ENCODE assay signal across 2 cellular contexts in the genomic region with DNA sequence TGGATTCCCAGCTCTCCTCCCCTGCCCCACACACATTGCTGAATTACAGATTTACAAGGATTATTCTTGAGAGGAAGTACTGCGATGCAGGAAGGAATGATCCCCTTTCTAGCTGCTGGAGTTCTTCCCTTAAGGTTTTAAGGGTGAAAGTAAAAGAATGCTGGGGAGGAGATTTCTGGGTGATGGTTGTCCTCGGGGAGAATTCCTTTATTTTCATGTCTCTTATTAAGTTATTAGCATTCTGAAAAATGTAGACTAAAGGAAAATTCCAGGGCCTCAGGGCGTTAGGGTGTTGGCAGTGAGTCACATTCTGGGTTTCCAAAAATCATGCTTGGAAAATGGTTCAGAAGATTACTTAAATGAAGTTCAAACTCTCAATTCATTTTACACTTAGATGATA.
TF ChIP-seq lines count a peak whose summit lies in the region.

No MANE protein-coding gene starts in this region.

TF ChIP-seq in GM23338, 12 proteins besides CTCF, POLR2A, EP300 and RAD21:
- TF ChIP-seq, protein P1, sequence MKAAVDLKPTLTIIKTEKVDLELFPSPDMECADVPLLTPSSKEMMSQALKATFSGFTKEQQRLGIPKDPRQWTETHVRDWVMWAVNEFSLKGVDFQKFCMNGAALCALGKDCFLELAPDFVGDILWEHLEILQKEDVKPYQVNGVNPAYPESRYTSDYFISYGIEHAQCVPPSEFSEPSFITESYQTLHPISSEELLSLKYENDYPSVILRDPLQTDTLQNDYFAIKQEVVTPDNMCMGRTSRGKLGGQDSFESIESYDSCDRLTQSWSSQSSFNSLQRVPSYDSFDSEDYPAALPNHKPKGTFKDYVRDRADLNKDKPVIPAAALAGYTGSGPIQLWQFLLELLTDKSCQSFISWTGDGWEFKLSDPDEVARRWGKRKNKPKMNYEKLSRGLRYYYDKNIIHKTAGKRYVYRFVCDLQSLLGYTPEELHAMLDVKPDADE (IDR thresholded peaks at IDR 0.05), result no peak
- TF ChIP-seq JUNB (IDR thresholded peaks at IDR 0.05; ENCODE audit: unreplicated experiment) (no peak), STAT1 (IDR thresholded peaks at IDR 0.05; ENCODE audit: unreplicated experiment) (no peak), ZNF114 (CRISPR knock-in tag; IDR thresholded peaks at IDR 0.05) (no peak)
- TF ChIP-seq, protein P2, sequence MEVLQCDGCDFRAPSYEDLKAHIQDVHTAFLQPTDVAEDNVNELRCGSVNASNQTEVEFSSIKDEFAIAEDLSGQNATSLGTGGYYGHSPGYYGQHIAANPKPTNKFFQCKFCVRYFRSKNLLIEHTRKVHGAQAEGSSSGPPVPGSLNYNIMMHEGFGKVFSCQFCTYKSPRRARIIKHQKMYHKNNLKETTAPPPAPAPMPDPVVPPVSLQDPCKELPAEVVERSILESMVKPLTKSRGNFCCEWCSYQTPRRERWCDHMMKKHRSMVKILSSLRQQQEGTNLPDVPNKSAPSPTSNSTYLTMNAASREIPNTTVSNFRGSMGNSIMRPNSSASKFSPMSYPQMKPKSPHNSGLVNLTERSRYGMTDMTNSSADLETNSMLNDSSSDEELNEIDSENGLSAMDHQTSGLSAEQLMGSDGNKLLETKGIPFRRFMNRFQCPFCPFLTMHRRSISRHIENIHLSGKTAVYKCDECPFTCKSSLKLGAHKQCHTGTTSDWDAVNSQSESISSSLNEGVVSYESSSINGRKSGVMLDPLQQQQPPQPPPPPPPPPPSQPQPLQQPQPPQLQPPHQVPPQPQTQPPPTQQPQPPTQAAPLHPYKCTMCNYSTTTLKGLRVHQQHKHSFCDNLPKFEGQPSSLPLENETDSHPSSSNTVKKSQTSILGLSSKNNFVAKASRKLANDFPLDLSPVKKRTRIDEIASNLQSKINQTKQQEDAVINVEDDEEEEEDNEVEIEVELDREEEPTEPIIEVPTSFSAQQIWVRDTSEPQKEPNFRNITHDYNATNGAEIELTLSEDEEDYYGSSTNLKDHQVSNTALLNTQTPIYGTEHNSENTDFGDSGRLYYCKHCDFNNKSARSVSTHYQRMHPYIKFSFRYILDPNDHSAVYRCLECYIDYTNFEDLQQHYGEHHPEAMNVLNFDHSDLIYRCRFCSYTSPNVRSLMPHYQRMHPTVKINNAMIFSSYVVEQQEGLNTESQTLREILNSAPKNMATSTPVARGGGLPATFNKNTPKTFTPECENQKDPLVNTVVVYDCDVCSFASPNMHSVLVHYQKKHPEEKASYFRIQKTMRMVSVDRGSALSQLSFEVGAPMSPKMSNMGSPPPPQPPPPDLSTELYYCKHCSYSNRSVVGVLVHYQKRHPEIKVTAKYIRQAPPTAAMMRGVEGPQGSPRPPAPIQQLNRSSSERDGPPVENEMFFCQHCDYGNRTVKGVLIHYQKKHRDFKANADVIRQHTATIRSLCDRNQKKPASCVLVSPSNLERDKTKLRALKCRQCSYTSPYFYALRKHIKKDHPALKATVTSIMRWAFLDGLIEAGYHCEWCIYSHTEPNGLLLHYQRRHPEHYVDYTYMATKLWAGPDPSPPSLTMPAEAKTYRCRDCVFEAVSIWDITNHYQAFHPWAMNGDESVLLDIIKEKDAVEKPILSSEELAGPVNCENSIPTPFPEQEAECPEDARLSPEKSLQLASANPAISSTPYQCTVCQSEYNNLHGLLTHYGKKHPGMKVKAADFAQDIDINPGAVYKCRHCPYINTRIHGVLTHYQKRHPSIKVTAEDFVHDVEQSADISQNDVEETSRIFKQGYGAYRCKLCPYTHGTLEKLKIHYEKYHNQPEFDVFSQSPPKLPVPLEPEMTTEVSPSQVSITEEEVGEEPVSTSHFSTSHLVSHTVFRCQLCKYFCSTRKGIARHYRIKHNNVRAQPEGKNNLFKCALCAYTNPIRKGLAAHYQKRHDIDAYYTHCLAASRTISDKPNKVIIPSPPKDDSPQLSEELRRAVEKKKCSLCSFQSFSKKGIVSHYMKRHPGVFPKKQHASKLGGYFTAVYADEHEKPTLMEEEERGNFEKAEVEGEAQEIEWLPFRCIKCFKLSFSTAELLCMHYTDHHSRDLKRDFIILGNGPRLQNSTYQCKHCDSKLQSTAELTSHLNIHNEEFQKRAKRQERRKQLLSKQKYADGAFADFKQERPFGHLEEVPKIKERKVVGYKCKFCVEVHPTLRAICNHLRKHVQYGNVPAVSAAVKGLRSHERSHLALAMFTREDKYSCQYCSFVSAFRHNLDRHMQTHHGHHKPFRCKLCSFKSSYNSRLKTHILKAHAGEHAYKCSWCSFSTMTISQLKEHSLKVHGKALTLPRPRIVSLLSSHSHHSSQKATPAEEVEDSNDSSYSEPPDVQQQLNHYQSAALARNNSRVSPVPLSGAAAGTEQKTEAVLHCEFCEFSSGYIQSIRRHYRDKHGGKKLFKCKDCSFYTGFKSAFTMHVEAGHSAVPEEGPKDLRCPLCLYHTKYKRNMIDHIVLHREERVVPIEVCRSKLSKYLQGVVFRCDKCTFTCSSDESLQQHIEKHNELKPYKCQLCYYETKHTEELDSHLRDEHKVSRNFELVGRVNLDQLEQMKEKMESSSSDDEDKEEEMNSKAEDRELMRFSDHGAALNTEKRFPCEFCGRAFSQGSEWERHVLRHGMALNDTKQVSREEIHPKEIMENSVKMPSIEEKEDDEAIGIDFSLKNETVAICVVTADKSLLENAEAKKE (CRISPR knock-in tag; IDR thresholded peaks at IDR 0.05), result no peak

TF ChIP-seq in K562, 482 proteins besides CTCF, POLR2A, EP300 and RAD21:
- TF ChIP-seq, protein P3, sequence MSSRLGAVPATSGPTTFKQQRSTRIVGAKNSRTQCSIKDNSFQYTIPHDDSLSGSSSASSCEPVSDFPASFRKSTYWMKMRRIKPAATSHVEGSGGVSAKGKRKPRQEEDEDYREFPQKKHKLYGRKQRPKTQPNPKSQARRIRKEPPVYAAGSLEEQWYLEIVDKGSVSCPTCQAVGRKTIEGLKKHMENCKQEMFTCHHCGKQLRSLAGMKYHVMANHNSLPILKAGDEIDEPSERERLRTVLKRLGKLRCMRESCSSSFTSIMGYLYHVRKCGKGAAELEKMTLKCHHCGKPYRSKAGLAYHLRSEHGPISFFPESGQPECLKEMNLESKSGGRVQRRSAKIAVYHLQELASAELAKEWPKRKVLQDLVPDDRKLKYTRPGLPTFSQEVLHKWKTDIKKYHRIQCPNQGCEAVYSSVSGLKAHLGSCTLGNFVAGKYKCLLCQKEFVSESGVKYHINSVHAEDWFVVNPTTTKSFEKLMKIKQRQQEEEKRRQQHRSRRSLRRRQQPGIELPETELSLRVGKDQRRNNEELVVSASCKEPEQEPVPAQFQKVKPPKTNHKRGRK (tag; IDR thresholded peaks at IDR 0.05), result 0 out of 2 replicates have a peak, but pooled peaks have one; percentile 38
- TF ChIP-seq, protein P1 (conservative IDR thresholded peaks at IDR 0.05; ENCODE audit: control insufficient read depth, low read depth, low read length), result no peak
